1 cellular context compared by ENCODE assay signal in the genomic region with DNA sequence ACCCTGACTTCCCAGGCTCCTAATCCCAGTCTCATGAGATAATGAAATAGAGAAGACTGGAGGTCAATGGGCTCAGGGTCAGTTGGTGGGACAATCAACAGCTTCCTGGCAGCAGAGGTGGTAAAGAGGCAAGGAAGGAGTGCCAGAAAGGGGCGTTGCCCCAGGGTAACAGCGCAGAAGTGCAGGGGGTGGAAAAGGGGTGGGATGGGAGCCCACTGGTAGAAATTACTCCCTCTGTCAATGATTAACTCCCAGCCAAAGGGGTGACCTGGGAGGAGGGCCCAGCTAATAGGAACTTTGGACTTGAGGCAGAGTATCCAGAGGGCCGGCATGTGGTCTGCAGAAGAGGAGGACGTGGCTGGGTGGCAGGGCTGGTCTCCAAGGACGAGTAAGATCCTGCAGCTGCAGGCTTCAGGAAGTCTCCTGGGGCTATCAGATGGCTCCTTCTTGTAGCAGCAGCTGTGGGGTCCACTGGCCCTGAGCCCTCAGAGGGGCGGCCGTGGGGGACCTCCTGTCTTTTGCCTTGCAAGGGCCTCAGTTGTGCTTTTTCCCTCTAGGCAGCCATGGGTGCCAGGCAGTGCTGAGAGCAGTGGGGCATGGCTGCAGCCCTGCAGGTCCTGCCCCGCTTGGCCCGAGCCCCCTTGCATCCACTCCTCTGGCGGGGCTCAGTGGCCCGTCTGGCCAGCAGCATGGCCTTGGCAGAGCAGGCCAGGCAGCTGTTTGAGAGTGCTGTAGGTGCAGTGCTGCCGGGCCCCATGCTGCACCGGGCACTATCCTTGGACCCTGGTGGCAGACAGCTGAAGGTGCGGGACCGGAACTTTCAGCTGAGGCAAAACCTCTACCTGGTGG.
TF ChIP-seq lines count a peak whose summit lies in the region.

No MANE protein-coding gene starts in this region.

TF ChIP-seq in HepG2, 621 proteins besides CTCF, POLR2A, EP300 and RAD21 (continued from another document and continues in another):
- TF ChIP-seq, protein P1, sequence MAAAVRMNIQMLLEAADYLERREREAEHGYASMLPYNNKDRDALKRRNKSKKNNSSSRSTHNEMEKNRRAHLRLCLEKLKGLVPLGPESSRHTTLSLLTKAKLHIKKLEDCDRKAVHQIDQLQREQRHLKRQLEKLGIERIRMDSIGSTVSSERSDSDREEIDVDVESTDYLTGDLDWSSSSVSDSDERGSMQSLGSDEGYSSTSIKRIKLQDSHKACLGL (CRISPR knock-in tag; IDR thresholded peaks at IDR 0.05) = peak; percentile 76
- TF ChIP-seq, protein P2, sequence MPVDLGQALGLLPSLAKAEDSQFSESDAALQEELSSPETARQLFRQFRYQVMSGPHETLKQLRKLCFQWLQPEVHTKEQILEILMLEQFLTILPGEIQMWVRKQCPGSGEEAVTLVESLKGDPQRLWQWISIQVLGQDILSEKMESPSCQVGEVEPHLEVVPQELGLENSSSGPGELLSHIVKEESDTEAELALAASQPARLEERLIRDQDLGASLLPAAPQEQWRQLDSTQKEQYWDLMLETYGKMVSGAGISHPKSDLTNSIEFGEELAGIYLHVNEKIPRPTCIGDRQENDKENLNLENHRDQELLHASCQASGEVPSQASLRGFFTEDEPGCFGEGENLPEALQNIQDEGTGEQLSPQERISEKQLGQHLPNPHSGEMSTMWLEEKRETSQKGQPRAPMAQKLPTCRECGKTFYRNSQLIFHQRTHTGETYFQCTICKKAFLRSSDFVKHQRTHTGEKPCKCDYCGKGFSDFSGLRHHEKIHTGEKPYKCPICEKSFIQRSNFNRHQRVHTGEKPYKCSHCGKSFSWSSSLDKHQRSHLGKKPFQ (CRISPR knock-in tag; IDR thresholded peaks at IDR 0.05; ENCODE audit: insufficient replicate concordance) = no peak
- TF ChIP-seq ZNF468 (CRISPR knock-in tag; IDR thresholded peaks at IDR 0.05) (no peak), ZNF446 (CRISPR knock-in tag; IDR thresholded peaks at IDR 0.05) (0 out of 2 replicates have a peak, but pooled peaks have one; percentile 45), YY1 (IDR thresholded peaks at IDR 0.05; ENCODE audit: insufficient read depth, insufficient replicate concordance, low read depth, low read length) (peak; percentile 14), ZNF766 (CRISPR knock-in tag; IDR thresholded peaks at IDR 0.05; ENCODE audit: borderline replicate concordance) (0 out of 2 replicates have a peak, but pooled peaks have one; percentile 30), ZNF598 (CRISPR knock-in tag; IDR thresholded peaks at IDR 0.05; ENCODE audit: borderline replicate concordance) (no peak), ATM (IDR thresholded peaks at IDR 0.05; ENCODE audit: borderline replicate concordance) (no peak), SRSF1 (optimal IDR thresholded peaks at IDR 0.05; ENCODE audit: low read depth, low read length) (peak; percentile 62), FOXM1 (CRISPR knock-in tag; IDR thresholded peaks at IDR 0.05) (no peak), MATR3 (CRISPR knock-in tag; IDR thresholded peaks at IDR 0.05) (no peak), MBD4 (IDR thresholded peaks at IDR 0.05; ENCODE audit: borderline replicate concordance, low read length) (no peak), ZFP37 (CRISPR knock-in tag; IDR thresholded peaks at IDR 0.05; ENCODE audit: borderline replicate concordance) (no peak), SMYD3 (CRISPR knock-in tag; IDR thresholded peaks at IDR 0.05) (peak; percentile 93), ZNF670 (CRISPR knock-in tag; IDR thresholded peaks at IDR 0.05; ENCODE audit: borderline replicate concordance) (peak; percentile 82), ZNF382 (CRISPR knock-in tag; IDR thresholded peaks at IDR 0.05; ENCODE audit: borderline replicate concordance) (no peak), ZSCAN25 (CRISPR knock-in tag; IDR thresholded peaks at IDR 0.05) (peak; percentile 46; the same call in 1 of the 2 replicates), GATAD2A (CRISPR knock-in tag; IDR thresholded peaks at IDR 0.05) (peak; percentile 58), ZFYVE20 (CRISPR knock-in tag; IDR thresholded peaks at IDR 0.05; ENCODE audit: borderline replicate concordance, low read depth) (no peak), ZNF282 (IDR thresholded peaks at IDR 0.05; ENCODE audit: partially characterized antibody) (no peak), PRPF4 (IDR thresholded peaks at IDR 0.05; ENCODE audit: low read depth, low read length, poor library complexity, severe bottlenecking) (no peak), HNRNPK (IDR thresholded peaks at IDR 0.05; ENCODE audit: low read depth, low read length, poor library complexity, severe bottlenecking) (no peak), SOX6 (IDR thresholded peaks at IDR 0.05) (no peak), SOX6 (CRISPR knock-in tag; IDR thresholded peaks at IDR 0.05) (peak; percentile 89), PTBP1 (IDR thresholded peaks at IDR 0.05; ENCODE audit: low read depth, low read length, poor library complexity, severe bottlenecking) (no peak), MAF1 (CRISPR knock-in tag; IDR thresholded peaks at IDR 0.05; ENCODE audit: borderline replicate concordance) (no peak), ZNF20 (CRISPR knock-in tag; IDR thresholded peaks at IDR 0.05) (no peak), SMAD9 (CRISPR knock-in tag; IDR thresholded peaks at IDR 0.05) (0 out of 2 replicates have a peak, but pooled peaks have one; percentile 49), CCDC6 (CRISPR knock-in tag; IDR thresholded peaks at IDR 0.05) (peak; percentile 39), NFE2L1 (CRISPR knock-in tag; IDR thresholded peaks at IDR 0.05; ENCODE audit: borderline replicate concordance) (peak; percentile 30; the same call in 1 of the 2 replicates), CBFB (CRISPR knock-in tag; IDR thresholded peaks at IDR 0.05) (no peak)
- TF ChIP-seq, protein P3, sequence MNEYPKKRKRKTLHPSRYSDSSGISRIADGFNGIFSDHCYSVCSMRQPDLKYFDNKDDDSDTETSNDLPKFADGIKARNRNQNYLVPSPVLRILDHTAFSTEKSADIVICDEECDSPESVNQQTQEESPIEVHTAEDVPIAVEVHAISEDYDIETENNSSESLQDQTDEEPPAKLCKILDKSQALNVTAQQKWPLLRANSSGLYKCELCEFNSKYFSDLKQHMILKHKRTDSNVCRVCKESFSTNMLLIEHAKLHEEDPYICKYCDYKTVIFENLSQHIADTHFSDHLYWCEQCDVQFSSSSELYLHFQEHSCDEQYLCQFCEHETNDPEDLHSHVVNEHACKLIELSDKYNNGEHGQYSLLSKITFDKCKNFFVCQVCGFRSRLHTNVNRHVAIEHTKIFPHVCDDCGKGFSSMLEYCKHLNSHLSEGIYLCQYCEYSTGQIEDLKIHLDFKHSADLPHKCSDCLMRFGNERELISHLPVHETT (CRISPR knock-in tag; conservative IDR thresholded peaks at IDR 0.05) = no peak; the same call in 1 of the 2 replicates
- TF ChIP-seq, protein P4, sequence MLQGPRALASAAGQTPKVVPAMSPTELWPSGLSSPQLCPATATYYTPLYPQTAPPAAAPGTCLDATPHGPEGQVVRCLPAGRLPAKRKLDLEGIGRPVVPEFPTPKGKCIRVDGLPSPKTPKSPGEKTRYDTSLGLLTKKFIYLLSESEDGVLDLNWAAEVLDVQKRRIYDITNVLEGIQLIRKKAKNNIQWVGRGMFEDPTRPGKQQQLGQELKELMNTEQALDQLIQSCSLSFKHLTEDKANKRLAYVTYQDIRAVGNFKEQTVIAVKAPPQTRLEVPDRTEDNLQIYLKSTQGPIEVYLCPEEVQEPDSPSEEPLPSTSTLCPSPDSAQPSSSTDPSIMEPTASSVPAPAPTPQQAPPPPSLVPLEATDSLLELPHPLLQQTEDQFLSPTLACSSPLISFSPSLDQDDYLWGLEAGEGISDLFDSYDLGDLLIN (CRISPR knock-in tag; IDR thresholded peaks at IDR 0.05; ENCODE audit: borderline replicate concordance) = no peak
- TF ChIP-seq, protein P5, sequence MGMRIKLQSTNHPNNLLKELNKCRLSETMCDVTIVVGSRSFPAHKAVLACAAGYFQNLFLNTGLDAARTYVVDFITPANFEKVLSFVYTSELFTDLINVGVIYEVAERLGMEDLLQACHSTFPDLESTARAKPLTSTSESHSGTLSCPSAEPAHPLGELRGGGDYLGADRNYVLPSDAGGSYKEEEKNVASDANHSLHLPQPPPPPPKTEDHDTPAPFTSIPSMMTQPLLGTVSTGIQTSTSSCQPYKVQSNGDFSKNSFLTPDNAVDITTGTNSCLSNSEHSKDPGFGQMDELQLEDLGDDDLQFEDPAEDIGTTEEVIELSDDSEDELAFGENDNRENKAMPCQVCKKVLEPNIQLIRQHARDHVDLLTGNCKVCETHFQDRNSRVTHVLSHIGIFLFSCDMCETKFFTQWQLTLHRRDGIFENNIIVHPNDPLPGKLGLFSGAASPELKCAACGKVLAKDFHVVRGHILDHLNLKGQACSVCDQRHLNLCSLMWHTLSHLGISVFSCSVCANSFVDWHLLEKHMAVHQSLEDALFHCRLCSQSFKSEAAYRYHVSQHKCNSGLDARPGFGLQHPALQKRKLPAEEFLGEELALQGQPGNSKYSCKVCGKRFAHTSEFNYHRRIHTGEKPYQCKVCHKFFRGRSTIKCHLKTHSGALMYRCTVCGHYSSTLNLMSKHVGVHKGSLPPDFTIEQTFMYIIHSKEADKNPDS (CRISPR knock-in tag; IDR thresholded peaks at IDR 0.05) = peak; percentile 97
- TF ChIP-seq, protein P6, sequence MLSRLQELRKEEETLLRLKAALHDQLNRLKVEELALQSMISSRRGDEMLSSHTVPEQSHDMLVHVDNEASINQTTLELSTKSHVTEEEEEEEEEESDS (CRISPR knock-in tag; IDR thresholded peaks at IDR 0.05; ENCODE audit: borderline replicate concordance) = no peak; the same call in 1 of the 2 replicates
- TF ChIP-seq, protein P7, sequence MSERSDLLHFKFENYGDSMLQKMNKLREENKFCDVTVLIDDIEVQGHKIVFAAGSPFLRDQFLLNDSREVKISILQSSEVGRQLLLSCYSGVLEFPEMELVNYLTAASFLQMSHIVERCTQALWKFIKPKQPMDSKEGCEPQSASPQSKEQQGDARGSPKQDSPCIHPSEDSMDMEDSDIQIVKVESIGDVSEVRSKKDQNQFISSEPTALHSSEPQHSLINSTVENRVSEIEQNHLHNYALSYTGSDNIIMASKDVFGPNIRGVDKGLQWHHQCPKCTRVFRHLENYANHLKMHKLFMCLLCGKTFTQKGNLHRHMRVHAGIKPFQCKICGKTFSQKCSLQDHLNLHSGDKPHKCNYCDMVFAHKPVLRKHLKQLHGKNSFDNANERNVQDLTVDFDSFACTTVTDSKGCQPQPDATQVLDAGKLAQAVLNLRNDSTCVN (CRISPR knock-in tag; IDR thresholded peaks at IDR 0.05; ENCODE audit: borderline replicate concordance) = no peak
- TF ChIP-seq, protein P8, sequence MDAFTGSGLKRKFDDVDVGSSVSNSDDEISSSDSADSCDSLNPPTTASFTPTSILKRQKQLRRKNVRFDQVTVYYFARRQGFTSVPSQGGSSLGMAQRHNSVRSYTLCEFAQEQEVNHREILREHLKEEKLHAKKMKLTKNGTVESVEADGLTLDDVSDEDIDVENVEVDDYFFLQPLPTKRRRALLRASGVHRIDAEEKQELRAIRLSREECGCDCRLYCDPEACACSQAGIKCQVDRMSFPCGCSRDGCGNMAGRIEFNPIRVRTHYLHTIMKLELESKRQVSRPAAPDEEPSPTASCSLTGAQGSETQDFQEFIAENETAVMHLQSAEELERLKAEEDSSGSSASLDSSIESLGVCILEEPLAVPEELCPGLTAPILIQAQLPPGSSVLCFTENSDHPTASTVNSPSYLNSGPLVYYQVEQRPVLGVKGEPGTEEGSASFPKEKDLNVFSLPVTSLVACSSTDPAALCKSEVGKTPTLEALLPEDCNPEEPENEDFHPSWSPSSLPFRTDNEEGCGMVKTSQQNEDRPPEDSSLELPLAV (CRISPR knock-in tag; conservative IDR thresholded peaks at IDR 0.05; ENCODE audit: low read depth) = no peak
- TF ChIP-seq, protein P9, sequence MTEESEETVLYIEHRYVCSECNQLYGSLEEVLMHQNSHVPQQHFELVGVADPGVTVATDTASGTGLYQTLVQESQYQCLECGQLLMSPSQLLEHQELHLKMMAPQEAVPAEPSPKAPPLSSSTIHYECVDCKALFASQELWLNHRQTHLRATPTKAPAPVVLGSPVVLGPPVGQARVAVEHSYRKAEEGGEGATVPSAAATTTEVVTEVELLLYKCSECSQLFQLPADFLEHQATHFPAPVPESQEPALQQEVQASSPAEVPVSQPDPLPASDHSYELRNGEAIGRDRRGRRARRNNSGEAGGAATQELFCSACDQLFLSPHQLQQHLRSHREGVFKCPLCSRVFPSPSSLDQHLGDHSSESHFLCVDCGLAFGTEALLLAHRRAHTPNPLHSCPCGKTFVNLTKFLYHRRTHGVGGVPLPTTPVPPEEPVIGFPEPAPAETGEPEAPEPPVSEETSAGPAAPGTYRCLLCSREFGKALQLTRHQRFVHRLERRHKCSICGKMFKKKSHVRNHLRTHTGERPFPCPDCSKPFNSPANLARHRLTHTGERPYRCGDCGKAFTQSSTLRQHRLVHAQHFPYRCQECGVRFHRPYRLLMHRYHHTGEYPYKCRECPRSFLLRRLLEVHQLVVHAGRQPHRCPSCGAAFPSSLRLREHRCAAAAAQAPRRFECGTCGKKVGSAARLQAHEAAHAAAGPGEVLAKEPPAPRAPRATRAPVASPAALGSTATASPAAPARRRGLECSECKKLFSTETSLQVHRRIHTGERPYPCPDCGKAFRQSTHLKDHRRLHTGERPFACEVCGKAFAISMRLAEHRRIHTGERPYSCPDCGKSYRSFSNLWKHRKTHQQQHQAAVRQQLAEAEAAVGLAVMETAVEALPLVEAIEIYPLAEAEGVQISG (CRISPR knock-in tag; IDR thresholded peaks at IDR 0.05) = peak; percentile 56; the same call in 1 of the 2 replicates
- TF ChIP-seq, protein P10, sequence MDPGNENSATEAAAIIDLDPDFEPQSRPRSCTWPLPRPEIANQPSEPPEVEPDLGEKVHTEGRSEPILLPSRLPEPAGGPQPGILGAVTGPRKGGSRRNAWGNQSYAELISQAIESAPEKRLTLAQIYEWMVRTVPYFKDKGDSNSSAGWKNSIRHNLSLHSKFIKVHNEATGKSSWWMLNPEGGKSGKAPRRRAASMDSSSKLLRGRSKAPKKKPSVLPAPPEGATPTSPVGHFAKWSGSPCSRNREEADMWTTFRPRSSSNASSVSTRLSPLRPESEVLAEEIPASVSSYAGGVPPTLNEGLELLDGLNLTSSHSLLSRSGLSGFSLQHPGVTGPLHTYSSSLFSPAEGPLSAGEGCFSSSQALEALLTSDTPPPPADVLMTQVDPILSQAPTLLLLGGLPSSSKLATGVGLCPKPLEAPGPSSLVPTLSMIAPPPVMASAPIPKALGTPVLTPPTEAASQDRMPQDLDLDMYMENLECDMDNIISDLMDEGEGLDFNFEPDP (CRISPR knock-in tag; conservative IDR thresholded peaks at IDR 0.05) = no peak
- TF ChIP-seq, protein P11, sequence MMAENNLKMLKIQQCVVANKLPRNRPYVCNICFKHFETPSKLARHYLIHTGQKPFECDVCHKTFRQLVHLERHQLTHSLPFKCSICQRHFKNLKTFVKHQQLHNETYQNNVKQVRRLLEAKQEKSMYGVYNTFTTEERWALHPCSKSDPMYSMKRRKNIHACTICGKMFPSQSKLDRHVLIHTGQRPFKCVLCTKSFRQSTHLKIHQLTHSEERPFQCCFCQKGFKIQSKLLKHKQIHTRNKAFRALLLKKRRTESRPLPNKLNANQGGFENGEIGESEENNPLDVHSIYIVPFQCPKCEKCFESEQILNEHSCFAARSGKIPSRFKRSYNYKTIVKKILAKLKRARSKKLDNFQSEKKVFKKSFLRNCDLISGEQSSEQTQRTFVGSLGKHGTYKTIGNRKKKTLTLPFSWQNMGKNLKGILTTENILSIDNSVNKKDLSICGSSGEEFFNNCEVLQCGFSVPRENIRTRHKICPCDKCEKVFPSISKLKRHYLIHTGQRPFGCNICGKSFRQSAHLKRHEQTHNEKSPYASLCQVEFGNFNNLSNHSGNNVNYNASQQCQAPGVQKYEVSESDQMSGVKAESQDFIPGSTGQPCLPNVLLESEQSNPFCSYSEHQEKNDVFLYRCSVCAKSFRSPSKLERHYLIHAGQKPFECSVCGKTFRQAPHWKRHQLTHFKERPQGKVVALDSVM (CRISPR knock-in tag; IDR thresholded peaks at IDR 0.05) = peak; percentile 51
